In genomic region chr6:7173843-7174503, GRCh38 we compare ENCODE assay signal across 19 cellular contexts.
A peak's percentile ranks its signal among the peaks of the same experiment; 100 is the strongest.
DNase-seq lines count a peak whose midpoint lies in the region; ATAC-seq and TF ChIP-seq lines count a peak whose summit lies in the region.
"Had no signal": no experiment of that assay in that cellular context is flagged by ENCODE, and none has a peak within 500 bp of the region (broad histone marks: within the 10 kb centered on the region; RNA-seq: fewer than 3 reads in every experiment).

No MANE protein-coding gene starts in this region.

- H3K56ac ChIP-seq in mesendoderm (ENCODE audit: low read length), result peak overlapping the region; percentile 67

- H3K9me3 ChIP-seq in ascending aorta (no peaks in the 10 kb centered on the region), thyroid gland (no peaks in the 10 kb centered on the region)
- H3K9me3 ChIP-seq: A549 had no signal

- peaks cover 31% of the 10 kb centered on the region for H3K79me1 ChIP-seq in mesendoderm (ENCODE audit: low read length)

- no peaks in the 10 kb centered on the region for H3K9me3 Mint-ChIP-seq in activated naive CD4-positive, alpha-beta T cell treated with anti-CD3 and anti-CD28 coated beads, Interleukin-2, amount 50 U/mL, for 24 hours
- H3K9me3 Mint-ChIP-seq in activated naive CD4-positive, alpha-beta T cell treated with anti-CD3 and anti-CD28 coated beads, Interleukin-2, amount 50 U/mL, for 72 hours, result no peaks in the 10 kb centered on the region
- H3K9me3 Mint-ChIP-seq: activated CD4-positive, alpha-beta T cell treated with anti-CD3 and anti-CD28 coated beads, Interleukin-2, amount 10 ng/mL, durations not matched to agents 7 days and 5 days; activated T-helper 1 cell treated with anti-CD3 and anti-CD28 coated beads, Interleukin-12 subunit alpha, Interleukin-12 subunit beta, Interleukin-2, Interleukin-4 antibody, amounts not matched to agents 30 ng/mL and 10 ng/mL and 1 ng/mL, durations not matched to agents 14 hours and 24 hours and 36 hours; IgD-negative memory B cell; natural killer cell treated with Interleukin-12 subunit alpha and Interleukin-12 subunit beta and Interleukin-15 and Interleukin-18, amount 100 ng/mL, for 72 hours; T-helper 1 cell treated with Interleukin-12 subunit alpha and Interleukin-12 subunit beta and Interleukin-4 antibody, amounts not matched to agents 30 μg/mL and 1 μg/mL, for 36 hours had no signal

- ATAC-seq in activated naive CD4-positive, alpha-beta T cell treated with anti-CD3 and anti-CD28 coated beads, Interleukin-2, amount 50 U/mL, for 72 hours, result no peak
- ATAC-seq in HG03571 (IDR thresholded peaks at IDR 0.05; ENCODE audit: unreplicated experiment), result no peak
- no peak for ATAC-seq in HG03521 (IDR thresholded peaks at IDR 0.05; ENCODE audit: unreplicated experiment)
- ATAC-seq in HG02981 (IDR thresholded peaks at IDR 0.05; ENCODE audit: unreplicated experiment), result no peak
- ATAC-seq: A549; natural killer cell treated with Interleukin-12 subunit alpha and Interleukin-12 subunit beta and Interleukin-15 and Interleukin-18, amount 100 ng/mL, for 72 hours had no signal

- DNase-seq in activated naive CD4-positive, alpha-beta T cell treated with anti-CD3 and anti-CD28 coated beads, Interleukin-2, amount 50 U/mL, for 72 hours (ENCODE audit: low spot score in 2 of 2), result no peak
- DNase-seq in ascending aorta (ENCODE audit: low spot score in 2 of 2) (no peak), mesendoderm (peak; percentile 97), thyroid gland (peak in 1 of 2 donors; percentile 29)
- DNase-seq: activated CD4-positive, alpha-beta T cell treated with anti-CD3 and anti-CD28 coated beads, Interleukin-2, amount 10 ng/mL, durations not matched to agents 7 days and 5 days; foreskin fibroblast; NCI-H1417; NCI-H446 treated with DMSO at 0.1 percent for 48 hours; substantia nigra had no signal

- intact Hi-C loops in ascending aorta (cut with DNase I), result no loop called here
- intact Hi-C loops in thyroid gland (cut with DNase I), result no loop called here

- H4K8ac ChIP-seq in mesendoderm (ENCODE audit: low read depth, low read length), result no peak overlapping the region

- no peak overlapping the region for H4K5ac ChIP-seq in mesendoderm (ENCODE audit: low read length)

- H3K4me1 Mint-ChIP-seq in activated naive CD4-positive, alpha-beta T cell treated with anti-CD3 and anti-CD28 coated beads, Interleukin-2, amount 50 U/mL, for 24 hours, result peaks cover 30% of the 10 kb centered on the region

- peaks cover 6% of the 10 kb centered on the region for H3K36me3 Mint-ChIP-seq in activated naive CD4-positive, alpha-beta T cell treated with anti-CD3 and anti-CD28 coated beads, Interleukin-2, amount 50 U/mL, for 24 hours
- H3K36me3 Mint-ChIP-seq in activated naive CD4-positive, alpha-beta T cell treated with anti-CD3 and anti-CD28 coated beads, Interleukin-2, amount 50 U/mL, for 72 hours, result no peaks in the 10 kb centered on the region
- H3K36me3 Mint-ChIP-seq: natural killer cell treated with Interleukin-12 subunit alpha and Interleukin-12 subunit beta and Interleukin-15 and Interleukin-18, amount 100 ng/mL, for 72 hours had no signal

- peak overlapping the region; percentile 43 for H3K4me2 ChIP-seq in mesendoderm (ENCODE audit: low read length)
- H3K4me2 ChIP-seq: A549 had no signal

- peak overlapping the region; percentile 41 for H3K9ac ChIP-seq in mesendoderm (ENCODE audit: low read length)

- H3K27ac ChIP-seq in ascending aorta, result peak overlapping the region; percentile 20 to 58
- H3K27ac ChIP-seq in mesendoderm (ENCODE audit: low read depth, low read length), result peak overlapping the region; percentile 84
- peak overlapping the region; percentile 77 to 98 (median 93) for H3K27ac ChIP-seq in thyroid gland
- H3K27ac ChIP-seq: A549 had no signal

- no CpG with 5 or more reads among the region's 9 CpGs for WGBS in mesendoderm (ENCODE audit: extremely low coverage, insufficient coverage, low lambda C conversion rate)
- 49 to 51% methylated on average over 9 of the region's 9 CpGs for WGBS in thyroid gland, 2 donors

- H2BK5ac ChIP-seq in mesendoderm (ENCODE audit: low read length), result peak overlapping the region; percentile 75

- peak overlapping the region; percentile 88 for H3K18ac ChIP-seq in mesendoderm (ENCODE audit: low read length)

- H2BK120ac ChIP-seq in mesendoderm (ENCODE audit: low read depth, low read length), result no peak overlapping the region

- H3K4me1 ChIP-seq in ascending aorta (peaks cover 9 to 32% of the 10 kb centered on the region in 2 donors), mesendoderm (ENCODE audit: control insufficient read depth, low read depth, low read length) (peaks cover 26% of the 10 kb centered on the region), thyroid gland (peaks cover 57 to 71% of the 10 kb centered on the region in 2 donors)

- no peaks in the 10 kb centered on the region for H3K27me3 ChIP-seq in ascending aorta
- H3K27me3 ChIP-seq in mesendoderm (ENCODE audit: insufficient read depth, low read length, poor library complexity), result no peaks in the 10 kb centered on the region
- no peaks in the 10 kb centered on the region for H3K27me3 ChIP-seq in thyroid gland

- H3K23ac ChIP-seq in mesendoderm (ENCODE audit: low read length), result no peak overlapping the region

- peak in 1 of 2 donors; percentile 17 for TF ChIP-seq POLR2A in thyroid gland (IDR thresholded peaks at IDR 0.05)

- TF ChIP-seq CTCF in ascending aorta (IDR thresholded peaks at IDR 0.05) (no peak), thyroid gland (IDR thresholded peaks at IDR 0.05) (no peak)

- peak overlapping the region; percentile 47 for H3K27ac Mint-ChIP-seq in activated naive CD4-positive, alpha-beta T cell treated with anti-CD3 and anti-CD28 coated beads, Interleukin-2, amount 50 U/mL, for 24 hours
- peak overlapping the region in 1 of 2 donors; percentile 89 for H3K27ac Mint-ChIP-seq in activated naive CD4-positive, alpha-beta T cell treated with anti-CD3 and anti-CD28 coated beads, Interleukin-2, amount 50 U/mL, for 72 hours
- H3K27ac Mint-ChIP-seq: activated CD4-positive, alpha-beta T cell treated with anti-CD3 and anti-CD28 coated beads, Interleukin-2, amount 10 ng/mL, durations not matched to agents 7 days and 5 days; activated T-helper 1 cell treated with anti-CD3 and anti-CD28 coated beads, Interleukin-12 subunit alpha, Interleukin-12 subunit beta, Interleukin-2, Interleukin-4 antibody, amounts not matched to agents 30 ng/mL and 10 ng/mL and 1 ng/mL, durations not matched to agents 14 hours and 24 hours and 36 hours; T-helper 1 cell treated with Interleukin-12 subunit alpha and Interleukin-12 subunit beta and Interleukin-4 antibody, amounts not matched to agents 30 μg/mL and 1 μg/mL, for 36 hours had no signal

- H3K27me3 Mint-ChIP-seq in activated naive CD4-positive, alpha-beta T cell treated with anti-CD3 and anti-CD28 coated beads, Interleukin-2, amount 50 U/mL, for 24 hours, result no peaks in the 10 kb centered on the region
- H3K27me3 Mint-ChIP-seq: activated CD4-positive, alpha-beta T cell treated with anti-CD3 and anti-CD28 coated beads, Interleukin-2, amount 10 ng/mL, durations not matched to agents 7 days and 5 days; IgD-negative memory B cell; natural killer cell treated with Interleukin-12 subunit alpha and Interleukin-12 subunit beta and Interleukin-15 and Interleukin-18, amount 100 ng/mL, for 72 hours had no signal

- H3K4me3 Mint-ChIP-seq in activated naive CD4-positive, alpha-beta T cell treated with anti-CD3 and anti-CD28 coated beads, Interleukin-2, amount 50 U/mL, for 24 hours, result no peak overlapping the region
- H3K4me3 Mint-ChIP-seq: activated CD4-positive, alpha-beta T cell treated with anti-CD3 and anti-CD28 coated beads, Interleukin-2, amount 10 ng/mL, durations not matched to agents 7 days and 5 days; activated T-helper 1 cell treated with anti-CD3 and anti-CD28 coated beads, Interleukin-12 subunit alpha, Interleukin-12 subunit beta, Interleukin-2, Interleukin-4 antibody, amounts not matched to agents 30 ng/mL and 10 ng/mL and 1 ng/mL, durations not matched to agents 14 hours and 24 hours and 36 hours; IgD-negative memory B cell; natural killer cell treated with Interleukin-12 subunit alpha and Interleukin-12 subunit beta and Interleukin-15 and Interleukin-18, amount 100 ng/mL, for 72 hours; T-helper 1 cell treated with Interleukin-12 subunit alpha and Interleukin-12 subunit beta and Interleukin-4 antibody, amounts not matched to agents 30 μg/mL and 1 μg/mL, for 36 hours had no signal

- H3K4me3 ChIP-seq in ascending aorta, result no peak overlapping the region
- no peak overlapping the region for H3K4me3 ChIP-seq in mesendoderm (ENCODE audit: low read length)
- no peak overlapping the region for H3K4me3 ChIP-seq in thyroid gland (replicated peaks in 1 of 3)
- H3K4me3 ChIP-seq: A549, skin epidermis had no signal

- H3K79me2 ChIP-seq in mesendoderm (ENCODE audit: control insufficient read depth, insufficient read depth, low read length), result peaks cover 38% of the 10 kb centered on the region

- no peak overlapping the region for H2AK5ac ChIP-seq in mesendoderm (ENCODE audit: low read length)

- H3K36me3 ChIP-seq in ascending aorta (peaks cover 4 to 19% of the 10 kb centered on the region in 2 donors), mesendoderm (ENCODE audit: control insufficient read depth, insufficient read depth, low read length) (no peaks in the 10 kb centered on the region), thyroid gland (peaks cover 0 to 4% of the 10 kb centered on the region in 2 donors)

- H3K4ac ChIP-seq in mesendoderm (ENCODE audit: low read depth, low read length), result no peak overlapping the region

- H2BK15ac ChIP-seq in mesendoderm (replicated peaks; ENCODE audit: low read depth), result no peak overlapping the region

Comparison
In these comparisons a context has a peak if more than half of its experiments do, and no peak if none do; other contexts are left out.
1. H3K27ac ChIP-seq: peak in every context shown above with its lines; median percentile 93 in thyroid gland; 84 in mesendoderm; 39 in ascending aorta.